ENCODE assay signal across 22 cellular contexts in genomic region chr16:55091213-55091870, GRCh38.
"Had no signal": no experiment of that assay in that cellular context is flagged by ENCODE, and none has a peak within 500 bp of the region (broad histone marks: within the 10 kb centered on the region; RNA-seq: fewer than 3 reads in every experiment).

No MANE protein-coding gene starts in this region.

- ATAC-seq: activated CD4-positive, CD25-positive, alpha-beta regulatory T cell treated with anti-CD3 and anti-CD28 coated beads, Interleukin-2, amount 50 U/mL, for 24 hours; activated CD8-positive, alpha-beta T cell treated with anti-CD3 and anti-CD28 coated beads for 36 hours; activated T-cell treated with anti-CD3 and anti-CD28 coated beads, Interleukin-2, amount 50 U/mL, for 72 hours; Right ventricle myocardium inferior had no signal

- H3K27me3 Mint-ChIP-seq: activated CD8-positive, alpha-beta T cell treated with anti-CD3 and anti-CD28 coated beads for 36 hours; activated naive CD4-positive, alpha-beta T cell treated with anti-CD3 and anti-CD28 coated beads, Interleukin-2, amount 10 ng/mL, durations not matched to agents 7 days and 5 days; activated naive CD8-positive, alpha-beta T cell treated with anti-CD3 and anti-CD28 coated beads for 36 hours had no signal

- DNase-seq: activated CD4-positive, alpha-beta T cell treated with anti-CD3 and anti-CD28 coated beads for 4 hours; activated CD8-positive, alpha-beta memory T cell treated with anti-CD3 and anti-CD28 coated beads, Interleukin-2, amount 50 U/mL, for 4 hours; activated CD8-positive, alpha-beta T cell treated with anti-CD3 and anti-CD28 coated beads for 36 hours; activated gamma-delta T cell treated with Interleukin-2 at 50 U/mL for 16 hours; activated naive CD4-positive, alpha-beta T cell treated with anti-CD3 and anti-CD28 coated beads, Interleukin-2, amount 10 ng/mL, durations not matched to agents 7 days and 5 days; activated naive CD8-positive, alpha-beta T cell treated with anti-CD3 and anti-CD28 coated beads for 36 hours; activated T-cell treated with anti-CD3 and anti-CD28 coated beads, Interleukin-2, amount 50 U/mL, for 72 hours; caudate nucleus; KG1; NCI-H1048; NCI-H1930; NCI-H2107; NCI-H2171 treated with DMSO at 0.1 percent for 48 hours; NCI-H226; NCI-H526 treated with DMSO at 0.1 percent for 48 hours; NCI-H82; T-helper 1 cell; WERI-Rb-1 had no signal

- H3K9me3 Mint-ChIP-seq: activated CD8-positive, alpha-beta T cell treated with anti-CD3 and anti-CD28 coated beads for 36 hours; activated naive CD4-positive, alpha-beta T cell treated with anti-CD3 and anti-CD28 coated beads, Interleukin-2, amount 10 ng/mL, durations not matched to agents 7 days and 5 days; activated naive CD8-positive, alpha-beta T cell treated with anti-CD3 and anti-CD28 coated beads for 36 hours; activated T-helper 2 cell treated with anti-CD3 and anti-CD28 coated beads, Interferon-gamma antibody, Interleukin-2, Interleukin-4, amounts not matched to agents 10 μg/mL and 5 μg/mL and 100 μg/mL, durations not matched to agents 14 hours and 24 hours and 36 hours had no signal

- H3K4me3 Mint-ChIP-seq: activated CD8-positive, alpha-beta T cell treated with anti-CD3 and anti-CD28 coated beads for 36 hours; activated naive CD4-positive, alpha-beta T cell treated with anti-CD3 and anti-CD28 coated beads, Interleukin-2, amount 10 ng/mL, durations not matched to agents 7 days and 5 days; activated naive CD8-positive, alpha-beta T cell treated with anti-CD3 and anti-CD28 coated beads for 36 hours; activated T-cell treated with anti-CD3 and anti-CD28 coated beads, Interleukin-2, amount 50 U/mL, for 72 hours had no signal

- H3K27ac Mint-ChIP-seq: activated CD8-positive, alpha-beta T cell treated with anti-CD3 and anti-CD28 coated beads for 36 hours; activated naive CD4-positive, alpha-beta T cell treated with anti-CD3 and anti-CD28 coated beads, Interleukin-2, amount 10 ng/mL, durations not matched to agents 7 days and 5 days; activated naive CD8-positive, alpha-beta T cell treated with anti-CD3 and anti-CD28 coated beads for 36 hours; activated T-cell treated with anti-CD3 and anti-CD28 coated beads, Interleukin-2, amount 50 U/mL, for 72 hours; activated T-helper 2 cell treated with anti-CD3 and anti-CD28 coated beads, Interferon-gamma antibody, Interleukin-2, Interleukin-4, amounts not matched to agents 10 μg/mL and 5 μg/mL and 100 μg/mL, durations not matched to agents 14 hours and 24 hours and 36 hours had no signal

- H3K4me3 ChIP-seq: SK-N-MC had no signal

- H3K36me3 ChIP-seq: WERI-Rb-1 had no signal

- H3K4me1 Mint-ChIP-seq: activated naive CD4-positive, alpha-beta T cell treated with anti-CD3 and anti-CD28 coated beads, Interleukin-2, amount 10 ng/mL, durations not matched to agents 7 days and 5 days; activated naive CD8-positive, alpha-beta T cell treated with anti-CD3 and anti-CD28 coated beads for 36 hours had no signal

- H3K36me3 Mint-ChIP-seq: activated naive CD4-positive, alpha-beta T cell treated with anti-CD3 and anti-CD28 coated beads, Interleukin-2, amount 10 ng/mL, durations not matched to agents 7 days and 5 days; activated naive CD8-positive, alpha-beta T cell treated with anti-CD3 and anti-CD28 coated beads for 36 hours had no signal

- H3K27ac ChIP-seq: SK-N-MC, WERI-Rb-1 had no signal
